In genomic region chr6:160038479-160038878, GRCh38 we compare ENCODE assay signal across 11 cellular contexts.
"Had no signal": no experiment of that assay in that cellular context is flagged by ENCODE, and none has a peak within 500 bp of the region (broad histone marks: within the 10 kb centered on the region; RNA-seq: fewer than 3 reads in every experiment).

No MANE protein-coding gene starts in this region.

- H3K27me3 ChIP-seq: pancreas, thyroid gland had no signal

- H3K4me3 ChIP-seq: coronary artery, pancreas, thyroid gland had no signal

- H3K27ac ChIP-seq: pancreas, thyroid gland had no signal

- H3K9me3 ChIP-seq: pancreas, thyroid gland had no signal

- DNase-seq: activated CD4-positive, alpha-beta T cell treated with anti-CD3 and anti-CD28 coated beads for 1 hour; activated gamma-delta T cell; anterior cingulate cortex; effector CD4-positive, alpha-beta T cell; left ventricle myocardium superior; mesenchymal stem cell; pancreas; stimulated activated CD4-positive, alpha-beta T cell treated with anti-CD3 and anti-CD28 coated beads, Interleukin-4, amount 100 ng/mL, for 4 hours; thyroid gland had no signal

- H3K4me3 Mint-ChIP-seq: activated naive CD8-positive, alpha-beta T cell had no signal

- ATAC-seq: left ventricle myocardium superior, pancreas had no signal

- H3K27me3 Mint-ChIP-seq: activated naive CD8-positive, alpha-beta T cell had no signal
